ENCODE assay signal across 9 cellular contexts in genomic region chr4:4507923-4508322, GRCh38. TPM values are rescaled to one million over a fixed set of nuclear protein-coding genes. Genes with fewer than 3 reads are reported as not detected.
DNase-seq lines count a peak whose midpoint lies in the region; ATAC-seq and TF ChIP-seq lines count a peak whose summit lies in the region.
"Had no signal": no experiment of that assay in that cellular context is flagged by ENCODE, and none has a peak within 500 bp of the region (broad histone marks: within the 10 kb centered on the region; RNA-seq: fewer than 3 reads in every experiment).

No MANE protein-coding gene starts in this region.

- TF ChIP-seq CTCF in GM12872 (IDR thresholded peaks at IDR 0.05; ENCODE audit: insufficient read depth, low read depth, low read length) (peak; percentile 62), chondrocyte (IDR thresholded peaks at IDR 0.05) (peak; percentile 73), progenitor cell of endocrine pancreas (IDR thresholded peaks at IDR 0.05; ENCODE audit: unreplicated experiment) (peak; percentile 63)

- H3K27me3 Mint-ChIP-seq in chondrocyte (ENCODE audit: low read depth) (no peaks in the 10 kb centered on the region), progenitor cell of endocrine pancreas (no peaks in the 10 kb centered on the region)

- H3K9me3 Mint-ChIP-seq in chondrocyte (ENCODE audit: low read depth) (no peaks in the 10 kb centered on the region), progenitor cell of endocrine pancreas (ENCODE audit: low read depth) (no peaks in the 10 kb centered on the region)

- DNase-seq in HT-29 (ENCODE audit: low spot score), result peak; percentile 47
- no peak for DNase-seq in chondrocyte (ENCODE audit: low spot score)
- DNase-seq in progenitor cell of endocrine pancreas (ENCODE audit: low spot score, unreplicated experiment), result no peak
- no peak for DNase-seq in activated CD4-positive, alpha-beta T cell treated with anti-CD3 and anti-CD28 coated beads, Interleukin-2, amount 50 U/mL, for 48 hours
- no peak for DNase-seq in activated CD4-positive, alpha-beta T cell treated with anti-CD3 and anti-CD28 coated beads for 48 hours
- DNase-seq: retina had no signal

- H3K4me3 Mint-ChIP-seq in chondrocyte (ENCODE audit: unreplicated experiment), result no peak overlapping the region
- H3K4me3 Mint-ChIP-seq in progenitor cell of endocrine pancreas (ENCODE audit: low read depth), result no peak overlapping the region

- peaks cover 11% of the 10 kb centered on the region for H3K4me1 Mint-ChIP-seq in chondrocyte (ENCODE audit: low read depth)
- peaks cover 26% of the 10 kb centered on the region for H3K4me1 Mint-ChIP-seq in progenitor cell of endocrine pancreas (ENCODE audit: low read depth)

- H3K27ac Mint-ChIP-seq in chondrocyte (ENCODE audit: unreplicated experiment) (no peak overlapping the region), progenitor cell of endocrine pancreas (no peak overlapping the region)

- no peak for ATAC-seq in GM18909 (IDR thresholded peaks at IDR 0.05; ENCODE audit: poor library complexity, unreplicated experiment)
- no peak for ATAC-seq in HG03439 (IDR thresholded peaks at IDR 0.05; ENCODE audit: unreplicated experiment)

- no peaks in the 10 kb centered on the region for H3K36me3 Mint-ChIP-seq in chondrocyte (ENCODE audit: low read depth)
- H3K36me3 Mint-ChIP-seq in progenitor cell of endocrine pancreas (ENCODE audit: insufficient read depth), result peaks cover 4% of the 10 kb centered on the region

RNA-seq across cellular contexts. Expression of gene STX18, which starts 33.9 kb away (rescaled TPM):
- 26.0 and 26.4 TPM in 2 replicates for total RNA-seq in HT-29 (2014; rRNA removed; shearing (Covaris generic))
- 21.1 to 27.1 TPM (median 25.4 TPM) in 3 replicates for total RNA-seq in chondrocyte
- total RNA-seq in progenitor cell of endocrine pancreas, result 37.8 and 41.2 TPM in 2 replicates
